In genomic region chr22:28981818-28982499, GRCh38 we compare ENCODE assay signal across 1 cellular context.
A peak's percentile ranks its signal among the peaks of the same experiment; 100 is the strongest.
TF ChIP-seq lines count a peak whose summit lies in the region.

No MANE protein-coding gene starts in this region.

TF ChIP-seq in HepG2, 621 proteins besides CTCF, POLR2A, EP300 and RAD21 (continued from another document and continues in another):
- no peak for TF ChIP-seq ZBTB14 (CRISPR knock-in tag; IDR thresholded peaks at IDR 0.05)
- TF ChIP-seq ZSCAN21 (CRISPR knock-in tag; IDR thresholded peaks at IDR 0.05; ENCODE audit: borderline replicate concordance), result no peak
- TF ChIP-seq ZNF569 (CRISPR knock-in tag; IDR thresholded peaks at IDR 0.05; ENCODE audit: borderline replicate concordance), result no peak
- peak; percentile 81; the same call in 1 of the 2 replicates for TF ChIP-seq SOX5 (CRISPR knock-in tag; IDR thresholded peaks at IDR 0.05; ENCODE audit: borderline replicate concordance)
- TF ChIP-seq HOMEZ (CRISPR knock-in tag; IDR thresholded peaks at IDR 0.05; ENCODE audit: low read depth), result peak; percentile 33; the same call in 1 of the 2 replicates
- TF ChIP-seq E2F1 (CRISPR knock-in tag; IDR thresholded peaks at IDR 0.05), result 0 out of 2 replicates have a peak, but pooled peaks have one; percentile 7
- TF ChIP-seq FOXA1 (IDR thresholded peaks at IDR 0.05), result peak; percentile 71
- peak; percentile 79 for TF ChIP-seq FOXA1 (CRISPR knock-in tag; IDR thresholded peaks at IDR 0.05)
- no peak for TF ChIP-seq RFX5 (IDR thresholded peaks at IDR 0.05; ENCODE audit: low read depth, low read length)
- no peak for TF ChIP-seq ZNF570 (CRISPR knock-in tag; IDR thresholded peaks at IDR 0.05; ENCODE audit: borderline replicate concordance)
- TF ChIP-seq ZNF124 (CRISPR knock-in tag; IDR thresholded peaks at IDR 0.05), result no peak
- TF ChIP-seq ZNF547 (CRISPR knock-in tag; IDR thresholded peaks at IDR 0.05), result no peak
- no peak for TF ChIP-seq ZHX2 (IDR thresholded peaks at IDR 0.05; ENCODE audit: low read depth)
- no peak; the same call in 1 of the 2 replicates for TF ChIP-seq ZHX2 (CRISPR knock-in tag; IDR thresholded peaks at IDR 0.05; ENCODE audit: borderline replicate concordance)
- peak; percentile 79 for TF ChIP-seq JUN (CRISPR knock-in tag; IDR thresholded peaks at IDR 0.05)
- no peak for TF ChIP-seq ZNF563 (CRISPR knock-in tag; IDR thresholded peaks at IDR 0.05)
- TF ChIP-seq ZSCAN12 (CRISPR knock-in tag; IDR thresholded peaks at IDR 0.05), result no peak
- no peak for TF ChIP-seq ZNF678 (CRISPR knock-in tag; IDR thresholded peaks at IDR 0.05)
- no peak for TF ChIP-seq PLRG1 (conservative IDR thresholded peaks at IDR 0.05)
- peak; percentile 84 for TF ChIP-seq BCL6 (CRISPR knock-in tag; IDR thresholded peaks at IDR 0.05)
- peak; percentile 83; the same call in 1 of the 2 replicates for TF ChIP-seq CHD4 (IDR thresholded peaks at IDR 0.05; ENCODE audit: borderline replicate concordance, low read length)
- no peak for TF ChIP-seq ATM (IDR thresholded peaks at IDR 0.05; ENCODE audit: borderline replicate concordance)
- TF ChIP-seq ZNF12 (CRISPR knock-in tag; IDR thresholded peaks at IDR 0.05), result no peak
- TF ChIP-seq ZNF7 (CRISPR knock-in tag; IDR thresholded peaks at IDR 0.05), result no peak
- TF ChIP-seq TRAFD1 (CRISPR knock-in tag; IDR thresholded peaks at IDR 0.05; ENCODE audit: borderline replicate concordance), result no peak
- TF ChIP-seq AGO2 (optimal IDR thresholded peaks at IDR 0.05; ENCODE audit: low read depth, low read length), result no peak
- peak; percentile 56; the same call in 1 of the 2 replicates for TF ChIP-seq NR2F2 (IDR thresholded peaks at IDR 0.05; ENCODE audit: borderline replicate concordance, low read depth)
- TF ChIP-seq CREB3 (CRISPR knock-in tag; IDR thresholded peaks at IDR 0.05), result no peak
- TF ChIP-seq ATRX (CRISPR knock-in tag; IDR thresholded peaks at IDR 0.05; ENCODE audit: borderline replicate concordance), result no peak
- peak; percentile 25; the same call in 1 of the 2 replicates for TF ChIP-seq NR2C2 (CRISPR knock-in tag; IDR thresholded peaks at IDR 0.05; ENCODE audit: borderline replicate concordance)
- TF ChIP-seq ZNF121 (CRISPR knock-in tag; IDR thresholded peaks at IDR 0.05), result no peak
- no peak for TF ChIP-seq IKZF4 (CRISPR knock-in tag; IDR thresholded peaks at IDR 0.05; ENCODE audit: borderline replicate concordance, low read depth, not compliant biosample characterization)
- peak; percentile 82 for TF ChIP-seq SAP130 (CRISPR knock-in tag; IDR thresholded peaks at IDR 0.05; ENCODE audit: low read depth)
- TF ChIP-seq PCBP2 (optimal IDR thresholded peaks at IDR 0.05; ENCODE audit: low read depth, low read length, poor library complexity, severe bottlenecking), result no peak
- TF ChIP-seq ETV5 (CRISPR knock-in tag; IDR thresholded peaks at IDR 0.05; ENCODE audit: borderline replicate concordance), result peak; percentile 45; the same call in 1 of the 2 replicates
- no peak for TF ChIP-seq BORCS8-MEF2B (CRISPR knock-in tag; IDR thresholded peaks at IDR 0.05)
- TF ChIP-seq SP2 (CRISPR knock-in tag; IDR thresholded peaks at IDR 0.05), result no peak
- no peak for TF ChIP-seq ZSCAN30 (CRISPR knock-in tag; IDR thresholded peaks at IDR 0.05)
- no peak for TF ChIP-seq HNRNPLL (IDR thresholded peaks at IDR 0.05; ENCODE audit: low read depth, low read length, poor library complexity, severe bottlenecking)
- peak; percentile 67; the same call in 1 of the 2 replicates for TF ChIP-seq ZNF280D (CRISPR knock-in tag; IDR thresholded peaks at IDR 0.05)
- no peak for TF ChIP-seq ZNF143 (CRISPR knock-in tag; IDR thresholded peaks at IDR 0.05)
- TF ChIP-seq FOXC1 (CRISPR knock-in tag; IDR thresholded peaks at IDR 0.05; ENCODE audit: borderline replicate concordance), result no peak; the same call in 1 of the 2 replicates
- no peak for TF ChIP-seq HIVEP1 (CRISPR knock-in tag; IDR thresholded peaks at IDR 0.05)
- TF ChIP-seq ZIK1 (CRISPR knock-in tag; IDR thresholded peaks at IDR 0.05; ENCODE audit: borderline replicate concordance, low read depth), result no peak
- no peak for TF ChIP-seq MTF2 (CRISPR knock-in tag; IDR thresholded peaks at IDR 0.05; ENCODE audit: borderline replicate concordance)
- no peak for TF ChIP-seq ATF3 (CRISPR knock-in tag; IDR thresholded peaks at IDR 0.05)
- peak; percentile 79; the same call in 1 of the 2 replicates for TF ChIP-seq ZSCAN9 (CRISPR knock-in tag; IDR thresholded peaks at IDR 0.05; ENCODE audit: borderline replicate concordance)
- no peak for TF ChIP-seq ZNF446 (CRISPR knock-in tag; IDR thresholded peaks at IDR 0.05)
- TF ChIP-seq ZNF225 (CRISPR knock-in tag; IDR thresholded peaks at IDR 0.05), result no peak
- no peak; the same call in 1 of the 2 replicates for TF ChIP-seq PHF8 (CRISPR knock-in tag; IDR thresholded peaks at IDR 0.05)
- no peak; the same call in 1 of the 2 replicates for TF ChIP-seq ZNF761 (CRISPR knock-in tag; conservative IDR thresholded peaks at IDR 0.05)
- TF ChIP-seq NBN (conservative IDR thresholded peaks at IDR 0.05), result no peak
- no peak for TF ChIP-seq ZNF256 (CRISPR knock-in tag; conservative IDR thresholded peaks at IDR 0.05)
- TF ChIP-seq HCFC1 (IDR thresholded peaks at IDR 0.05; ENCODE audit: low read depth, low read length), result no peak
